In the genomic region with DNA sequence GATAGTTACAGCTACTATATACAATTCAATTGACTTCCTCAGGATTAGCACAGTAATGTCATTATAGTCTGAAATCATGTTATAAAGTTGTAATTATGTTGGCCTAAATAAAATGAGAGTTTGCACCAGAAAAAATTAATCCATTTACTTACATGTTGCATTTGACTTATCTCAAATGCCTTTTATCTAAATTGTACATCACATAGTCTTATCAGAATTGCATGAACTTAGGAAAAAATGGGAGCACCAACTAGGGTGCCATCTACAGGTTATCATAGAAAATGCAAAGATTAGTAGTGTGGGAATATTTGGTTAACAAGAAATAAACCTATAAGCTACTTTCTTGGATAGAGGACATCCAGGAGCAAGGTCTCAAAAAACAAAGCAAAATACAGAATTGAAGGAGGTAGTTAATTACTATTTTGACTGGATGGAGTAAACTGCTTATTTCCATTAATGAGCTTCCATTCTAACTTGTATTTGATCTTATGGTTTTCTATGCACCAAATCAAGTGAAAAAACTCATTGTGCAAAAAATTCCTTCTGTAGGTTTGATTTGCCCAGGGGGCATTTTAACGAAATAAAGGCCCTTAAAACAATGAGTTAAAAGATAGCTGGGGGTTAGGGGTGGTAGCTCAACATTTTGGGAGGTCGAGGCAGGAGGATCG, we compare ENCODE assay signal across 9 cellular contexts.
DNase-seq lines count a peak whose midpoint lies in the region; ATAC-seq and TF ChIP-seq lines count a peak whose summit lies in the region.
"Had no signal": no experiment of that assay in that cellular context is flagged by ENCODE, and none has a peak within 500 bp of the region (broad histone marks: within the 10 kb centered on the region; RNA-seq: fewer than 3 reads in every experiment).

No MANE protein-coding gene starts in this region.

- peaks cover 3% of the 10 kb centered on the region; the same call in 1 of the 2 replicates for H3K9me3 ChIP-seq in AG04450 (ENCODE audit: control insufficient read depth, insufficient read depth, low read length)
- H3K9me3 ChIP-seq: SJSA1 had no signal

- no peak for DNase-seq in AG04450 (ENCODE audit: low read depth, low spot score)
- peak; percentile 7 for DNase-seq in H7
- peak; percentile 73 for DNase-seq in SK-MEL-5 (ENCODE audit: low read depth, low spot score)
- no peak for DNase-seq in glutamatergic neuron
- DNase-seq in activated CD4-positive, CD25-positive, alpha-beta regulatory T cell (lab: John Stamatoyannopoulos, UW): no peak
- DNase-seq in NCI-H2081 treated with DMSO at 0.1 percent for 48 hours (lab: John Stamatoyannopoulos, UW): no peak

- CTCF ChIA-PET in AG04450 (lab: Charles Lee): interaction anchor here (0.6 to 6.2 kb wide), 23 partner anchors 9 to 745 kb away, joined by 3 to 150 read pairs (median 5); no protein-coding TSS in a partner anchor

- no peaks in the 10 kb centered on the region for H3K4me1 Mint-ChIP-seq in glutamatergic neuron (ENCODE audit: low read depth, unreplicated experiment)

- H3K27me3 Mint-ChIP-seq in glutamatergic neuron (ENCODE audit: unreplicated experiment): peaks cover 1% of the 10 kb centered on the region

- POLR2A ChIA-PET in AG04450 (lab: Yijun Ruan, JAX): no interaction called here

- no peak overlapping the region for H3K27ac ChIP-seq in AG04450 (ENCODE audit: low read depth, low read length)
- H3K27ac ChIP-seq: SJSA1 had no signal

- H3K36me3 ChIP-seq in H7 (replicated peaks; ENCODE audit: control insufficient read depth, insufficient read depth, low read length): no peaks in the 10 kb centered on the region
- H3K36me3 ChIP-seq: SJSA1 had no signal

- H3K27ac Mint-ChIP-seq in glutamatergic neuron (ENCODE audit: unreplicated experiment): no peak overlapping the region

- in situ Hi-C loops in SK-MEL-5 (cut with HindIII; ENCODE audit: low pct_unique_long_range_greater_than_20kb, low sequenced_read_pairs): no loop called here

- H3K9me3 Mint-ChIP-seq in glutamatergic neuron (ENCODE audit: unreplicated experiment): no peaks in the 10 kb centered on the region

- no peak overlapping the region for H3K4me3 Mint-ChIP-seq in glutamatergic neuron (ENCODE audit: unreplicated experiment)

- TF ChIP-seq CTCF in AG04450 (IDR thresholded peaks at IDR 0.05; ENCODE audit: low read depth, low read length): peak; percentile 69
- TF ChIP-seq CTCF in glutamatergic neuron (IDR thresholded peaks at IDR 0.05; ENCODE audit: partially characterized antibody, unreplicated experiment): peak; percentile 59

- H3K4me3 ChIP-seq in AG04450 (ENCODE audit: low read depth, low read length): no peak overlapping the region
- H3K4me3 ChIP-seq in H7 (ENCODE audit: insufficient read depth, low read depth, low read length): no peak overlapping the region
- H3K4me3 ChIP-seq: SJSA1 had no signal

- H3K27me3 ChIP-seq in AG04450 (ENCODE audit: control insufficient read depth, insufficient read depth, low read length) (no peaks in the 10 kb centered on the region), H7 (ENCODE audit: control insufficient read depth, insufficient read depth, low read length) (no peaks in the 10 kb centered on the region)
- H3K27me3 ChIP-seq: SJSA1 had no signal

- ATAC-seq in GM19023 (IDR thresholded peaks at IDR 0.05; ENCODE audit: unreplicated experiment) (no peak), HG02763 (IDR thresholded peaks at IDR 0.05; ENCODE audit: unreplicated experiment) (no peak)

- no peaks in the 10 kb centered on the region for H3K36me3 Mint-ChIP-seq in glutamatergic neuron (ENCODE audit: unreplicated experiment)

Comparison
In these comparisons a context has a peak if more than half of its experiments do, and no peak if none do; other contexts are left out.
1. DNase-seq: peak in H7 (single experiment) and SK-MEL-5 (single experiment); none in AG04450 (single experiment), glutamatergic neuron (single experiment), activated CD4-positive, CD25-positive, alpha-beta regulatory T cell (0 of 4) and NCI-H2081 treated with DMSO at 0.1 percent for 48 hours (single experiment).